Comparison of ENCODE assay signal across 19 cellular contexts in the genomic region with DNA sequence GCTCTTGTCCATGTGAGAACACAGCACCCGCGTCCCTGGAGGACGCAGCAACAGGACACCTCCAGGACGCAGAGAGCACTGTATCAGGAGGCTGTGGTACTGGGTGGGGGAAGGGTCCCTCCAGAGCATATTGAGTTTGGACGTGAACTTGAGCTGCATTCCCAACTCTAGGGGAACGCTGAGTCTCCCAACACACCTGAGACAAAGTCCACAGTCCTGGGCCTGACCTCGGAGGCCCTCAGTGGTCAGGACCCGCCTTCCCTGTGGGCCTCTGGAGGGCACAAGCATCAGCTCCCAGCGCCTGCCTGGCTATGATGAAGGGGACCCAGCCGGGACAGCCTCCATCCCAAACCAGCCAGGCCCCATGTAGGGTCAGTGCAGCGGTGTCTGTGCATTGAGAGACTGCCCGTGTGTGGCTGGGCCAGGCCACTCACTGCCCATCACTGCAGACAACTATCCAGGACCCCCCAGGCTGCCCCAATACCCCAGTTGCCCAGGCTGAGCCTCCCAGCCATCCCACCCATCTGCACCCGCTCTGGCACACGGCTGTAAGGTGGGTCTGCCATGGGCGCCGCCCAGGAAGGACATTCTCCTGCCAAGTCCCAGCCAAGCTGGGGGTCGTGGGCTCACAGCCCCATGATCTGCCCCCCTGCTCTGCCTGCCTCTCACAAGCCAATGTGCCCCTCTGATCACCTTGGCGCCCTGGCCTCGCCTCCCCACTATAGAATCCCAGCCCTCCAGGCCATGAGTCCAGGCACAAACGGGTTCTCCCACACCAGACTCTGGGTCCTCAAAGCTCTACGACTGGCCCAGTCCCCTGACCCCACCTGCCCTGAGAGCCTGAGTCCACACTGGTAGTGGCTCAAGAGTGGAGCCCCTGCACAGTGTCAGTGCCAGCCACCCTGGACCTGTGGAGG.
DNase-seq lines count a peak whose midpoint lies in the region; ATAC-seq and TF ChIP-seq lines count a peak whose summit lies in the region.
"Had no signal": no experiment of that assay in that cellular context is flagged by ENCODE, and none has a peak within 500 bp of the region (broad histone marks: within the 10 kb centered on the region; RNA-seq: fewer than 3 reads in every experiment).

No MANE protein-coding gene starts in this region.

- H3K9me3 ChIP-seq in lower lobe of right lung (no peaks in the 10 kb centered on the region), upper lobe of left lung (no peaks in the 10 kb centered on the region), MG63 (no peaks in the 10 kb centered on the region)

- intact Hi-C loops in Right ventricle myocardium superior (cut with DNase I) (no loop called here), lower lobe of right lung (cut with DNase I) (no loop called here)

- H3K4me1 ChIP-seq in lower lobe of right lung (no peaks in the 10 kb centered on the region), upper lobe of left lung (no peaks in the 10 kb centered on the region)

- TF ChIP-seq EP300 in upper lobe of left lung (IDR thresholded peaks at IDR 0.05) = no peak

- H3K27ac Mint-ChIP-seq in nephron progenitor cell = no peak overlapping the region
- H3K27ac Mint-ChIP-seq: CD4-positive, CD25-positive, alpha-beta regulatory T cell; WTC11 had no signal

- ATAC-seq in Right ventricle myocardium superior (ENCODE audit: poor library complexity) (no peak), lower lobe of right lung (peak in 1 of 2 donors; percentile 48), upper lobe of left lung (ENCODE audit: low FRiP score in 2 of 2) (peak; percentile 31 to 49), HG02970 (IDR thresholded peaks at IDR 0.05; ENCODE audit: low FRiP score, unreplicated experiment) (no peak)
- ATAC-seq: stimulated activated naive CD8-positive, alpha-beta T cell treated with anti-CD3 and anti-CD28 coated beads, Interleukin-15, Interleukin-2, amounts not matched to agents 100 U/mL and 50 U/mL, for 24 hours had no signal

- no peaks in the 10 kb centered on the region for H3K36me3 Mint-ChIP-seq in nephron progenitor cell (ENCODE audit: low read depth)
- H3K36me3 Mint-ChIP-seq: CD4-positive, CD25-positive, alpha-beta regulatory T cell had no signal

- 71 to 78% methylated on average over 6 to 11 of the region's 21 CpGs for WGBS in upper lobe of left lung, 2 donors

- H3K9me3 Mint-ChIP-seq in nephron progenitor cell = peaks cover 8% of the 10 kb centered on the region
- H3K9me3 Mint-ChIP-seq: CD4-positive, CD25-positive, alpha-beta regulatory T cell; neural crest cell had no signal

- H3K4me1 Mint-ChIP-seq in nephron progenitor cell = peaks cover 21% of the 10 kb centered on the region

- peaks cover 27% of the 10 kb centered on the region for H3K27me3 ChIP-seq in lower lobe of right lung (ENCODE audit: low read depth)
- peaks cover 0 to 13% (median 0%) of the 10 kb centered on the region in 4 donors for H3K27me3 ChIP-seq in upper lobe of left lung
- peaks cover 6% of the 10 kb centered on the region for H3K27me3 ChIP-seq in MG63

- H3K4me3 ChIP-seq in lower lobe of right lung (no peak overlapping the region), upper lobe of left lung (no peak overlapping the region), MG63 (no peak overlapping the region)
- H3K4me3 ChIP-seq: lung had no signal

- DNase-seq in activated effector memory CD4-positive, alpha-beta T cell treated with anti-CD3 and anti-CD28 coated beads, Interleukin-2, amount 50 U/mL, for 16 hours = peak; percentile 59
- DNase-seq in activated effector memory CD4-positive, alpha-beta T cell treated with Interleukin-2 at 50 U/mL for 16 hours = no peak
- DNase-seq in Right ventricle myocardium superior (peak; percentile 24), lower lobe of right lung (peak; percentile 32), upper lobe of left lung (peak in 1 of 2 donors; percentile 46), nephron progenitor cell (no peak), MG63 (no peak)
- DNase-seq: CD4-positive, CD25-positive, alpha-beta regulatory T cell; central memory CD4-positive, alpha-beta T cell; dermis blood vessel endothelial cell; NCI-H1694; NCI-H526; stimulated activated naive CD8-positive, alpha-beta T cell treated with anti-CD3 and anti-CD28 coated beads, Interleukin-15, Interleukin-2, amounts not matched to agents 100 U/mL and 50 U/mL, for 24 hours; SW 1271; T-helper 9 cell had no signal

- TF ChIP-seq CTCF in lower lobe of right lung (IDR thresholded peaks at IDR 0.05) (no peak), upper lobe of left lung (IDR thresholded peaks at IDR 0.05) (no peak), nephron progenitor cell (IDR thresholded peaks at IDR 0.05) (no peak)

- H3K27me3 Mint-ChIP-seq in nephron progenitor cell (ENCODE audit: low read depth, poor library complexity) = peaks cover 8% of the 10 kb centered on the region
- H3K27me3 Mint-ChIP-seq: CD4-positive, CD25-positive, alpha-beta regulatory T cell had no signal

- no peak overlapping the region for H3K27ac ChIP-seq in lower lobe of right lung
- no peak overlapping the region for H3K27ac ChIP-seq in upper lobe of left lung

- TF ChIP-seq POLR2A in upper lobe of left lung (IDR thresholded peaks at IDR 0.05) = no peak

- H3K36me3 ChIP-seq in lower lobe of right lung (no peaks in the 10 kb centered on the region), upper lobe of left lung (no peaks in the 10 kb centered on the region), MG63 (no peaks in the 10 kb centered on the region)

- no peak overlapping the region for H3K4me3 Mint-ChIP-seq in nephron progenitor cell
- H3K4me3 Mint-ChIP-seq: CD4-positive, CD25-positive, alpha-beta regulatory T cell; neural crest cell; WTC11 had no signal

Comparison
In these comparisons a context has a peak if more than half of its experiments do, and no peak if none do; other contexts are left out.
1. DNase-seq: peak in activated effector memory CD4-positive, alpha-beta T cell treated with anti-CD3 and anti-CD28 coated beads, Interleukin-2, amount 50 U/mL, for 16 hours (single experiment), Right ventricle myocardium superior (single experiment) and lower lobe of right lung (single experiment); none in activated effector memory CD4-positive, alpha-beta T cell treated with Interleukin-2 at 50 U/mL for 16 hours (single experiment), nephron progenitor cell (single experiment) and MG63 (single experiment).
2. ATAC-seq: peak in upper lobe of left lung (2 of 2); none in Right ventricle myocardium superior (single experiment) and HG02970 (single experiment).